Comparison of ENCODE assay signal across 35 cellular contexts in the genomic region with DNA sequence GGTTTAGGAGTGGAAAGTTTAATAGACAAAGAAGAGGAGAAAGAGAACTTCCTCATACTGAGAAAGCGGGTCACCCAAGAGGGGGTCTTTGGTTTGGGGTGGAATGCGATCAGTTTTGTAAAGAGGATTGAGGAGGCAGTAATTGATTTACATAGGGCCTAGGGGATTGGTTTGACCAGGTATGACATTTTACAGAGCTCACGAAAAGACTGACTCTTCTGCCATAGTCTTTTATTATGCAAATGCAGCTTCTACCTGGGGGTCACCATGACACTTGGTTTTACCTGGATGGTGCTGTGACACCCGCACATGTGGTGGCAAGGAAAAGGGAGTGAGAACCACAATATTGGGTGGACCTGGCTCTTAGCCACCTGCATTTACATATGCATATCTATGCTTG. TPM values are rescaled to one million over a fixed set of nuclear protein-coding genes. Genes with fewer than 3 reads are reported as not detected.
"Had no signal": no experiment of that assay in that cellular context is flagged by ENCODE, and none has a peak within 500 bp of the region (broad histone marks: within the 10 kb centered on the region; RNA-seq: fewer than 3 reads in every experiment).

No MANE protein-coding gene starts in this region.

- H3K27me3 Mint-ChIP-seq: activated CD4-positive, alpha-beta memory T cell treated with anti-CD3 and anti-CD28 coated beads for 36 hours; activated CD4-positive, alpha-beta T cell treated with anti-CD3 and anti-CD28 coated beads for 36 hours; activated naive CD8-positive, alpha-beta T cell; activated T-helper 17 cell treated with anti-CD3 and anti-CD28 coated beads, Interleukin-2, amount 50 U/mL, for 72 hours; T-helper 17 cell had no signal

- H3K27ac ChIP-seq: brain microvascular endothelial cell, coronary artery, foreskin keratinocyte, gastrocnemius medialis, heart left ventricle, WERI-Rb-1 had no signal

- DNase-seq: activated CD4-positive, alpha-beta memory T cell treated with anti-CD3 and anti-CD28 coated beads for 36 hours; activated CD4-positive, alpha-beta T cell treated with anti-CD3 and anti-CD28 coated beads for 36 hours; activated CD4-positive, alpha-beta T cell treated with anti-CD3 and anti-CD28 coated beads, Interleukin-2, amount 10 ng/mL, durations not matched to agents 24 days and 14 days; activated CD4-positive, CD25-positive, alpha-beta regulatory T cell; activated CD4-positive, CD25-positive, alpha-beta regulatory T cell treated with anti-CD3 and anti-CD28 coated beads, Interleukin-2, amount 50 U/mL, for 72 hours; activated CD8-positive, alpha-beta T cell treated with anti-CD3 and anti-CD28 coated beads, Interleukin-2, amount 10 ng/mL, durations not matched to agents 7 days and 5 days; activated effector memory CD4-positive, alpha-beta T cell treated with Interleukin-2 at 50 U/mL for 16 hours; activated gamma-delta T cell treated with Interleukin-2 at 50 U/mL for 16 hours; activated naive CD4-positive, alpha-beta T cell treated with anti-CD3 and anti-CD28 coated beads, Interleukin-2, amount 50 U/mL, for 16 hours; activated naive CD4-positive, alpha-beta T cell treated with Interleukin-2 at 50 U/mL for 16 hours; activated T-cell treated with anti-CD3 and anti-CD28 coated beads, Interleukin-2, amount 50 U/mL, for 4 hours; amniotic stem cell; anterior cingulate cortex; brain microvascular endothelial cell; effector CD8-positive, alpha-beta T cell; foreskin keratinocyte; gastrocnemius medialis; glutamatergic neuron; heart left ventricle; T-helper 1 cell; T-helper 17 cell; T1000; WERI-Rb-1 had no signal

- H3K27ac Mint-ChIP-seq: activated CD4-positive, alpha-beta memory T cell treated with anti-CD3 and anti-CD28 coated beads for 36 hours; activated CD4-positive, alpha-beta T cell treated with anti-CD3 and anti-CD28 coated beads for 36 hours; activated CD4-positive, alpha-beta T cell treated with anti-CD3 and anti-CD28 coated beads, Interleukin-2, amount 10 ng/mL, durations not matched to agents 24 days and 14 days; activated CD8-positive, alpha-beta T cell treated with anti-CD3 and anti-CD28 coated beads, Interleukin-2, amount 10 ng/mL, durations not matched to agents 7 days and 5 days; activated naive CD8-positive, alpha-beta T cell; activated T-helper 17 cell treated with anti-CD3 and anti-CD28 coated beads, Interleukin-2, amount 50 U/mL, for 72 hours; dendritic cell treated with granulocyte-macrophage colony-stimulating factor and Interleukin-4, amounts not matched to agents 40 ng/mL and 50 ng/mL, for 4 days; T-helper 17 cell; T-helper 2 cell treated with Interferon-gamma antibody and Interleukin-4, amounts not matched to agents 5 μg/mL and 100 μg/mL, for 36 hours had no signal

- ATAC-seq: activated CD4-positive, alpha-beta T cell treated with anti-CD3 and anti-CD28 coated beads for 36 hours; activated CD8-positive, alpha-beta T cell treated with anti-CD3 and anti-CD28 coated beads, Interleukin-2, amount 10 ng/mL, durations not matched to agents 7 days and 5 days; activated T-cell treated with anti-CD3 and anti-CD28 coated beads, Interleukin-2, amount 50 U/mL, for 4 hours; activated T-helper 17 cell treated with anti-CD3 and anti-CD28 coated beads, Interleukin-2, amount 50 U/mL, for 72 hours; esophagus mucosa; foreskin keratinocyte; gastrocnemius medialis; heart left ventricle; T-helper 17 cell had no signal

- H3K4me3 ChIP-seq: coronary artery, gastrocnemius medialis, heart left ventricle had no signal

- H3K27me3 ChIP-seq: gastrocnemius medialis, heart left ventricle had no signal

- H3K36me3 Mint-ChIP-seq: activated CD4-positive, alpha-beta memory T cell treated with anti-CD3 and anti-CD28 coated beads for 36 hours; activated naive CD8-positive, alpha-beta T cell had no signal

- H3K9me3 Mint-ChIP-seq: activated CD4-positive, alpha-beta memory T cell treated with anti-CD3 and anti-CD28 coated beads for 36 hours; activated CD4-positive, alpha-beta T cell treated with anti-CD3 and anti-CD28 coated beads, Interleukin-2, amount 10 ng/mL, durations not matched to agents 24 days and 14 days; activated T-cell treated with anti-CD3 and anti-CD28 coated beads, Interleukin-2, amount 50 U/mL, for 4 hours; activated T-helper 17 cell treated with anti-CD3 and anti-CD28 coated beads, Interleukin-2, amount 50 U/mL, for 72 hours; central memory CD8-positive, alpha-beta T cell; dendritic cell treated with granulocyte-macrophage colony-stimulating factor and Interleukin-4, amounts not matched to agents 40 ng/mL and 50 ng/mL, for 4 days; T-helper 2 cell treated with Interferon-gamma antibody and Interleukin-4, amounts not matched to agents 5 μg/mL and 100 μg/mL, for 36 hours had no signal

- H3K9me3 ChIP-seq: gastrocnemius medialis, heart left ventricle had no signal

- FAIRE-seq: astrocyte, bronchial epithelial cell had no signal

- H3K36me3 ChIP-seq: brain microvascular endothelial cell, gastrocnemius medialis, heart left ventricle, WERI-Rb-1 had no signal

- H3K4me1 Mint-ChIP-seq: activated CD4-positive, alpha-beta T cell treated with anti-CD3 and anti-CD28 coated beads, Interleukin-2, amount 10 ng/mL, durations not matched to agents 24 days and 14 days; activated T-helper 17 cell treated with anti-CD3 and anti-CD28 coated beads, Interleukin-2, amount 50 U/mL, for 72 hours; T-helper 17 cell had no signal

- H3K4me3 Mint-ChIP-seq: activated CD4-positive, alpha-beta memory T cell treated with anti-CD3 and anti-CD28 coated beads for 36 hours; activated CD4-positive, alpha-beta T cell treated with anti-CD3 and anti-CD28 coated beads for 36 hours; activated CD4-positive, alpha-beta T cell treated with anti-CD3 and anti-CD28 coated beads, Interleukin-2, amount 10 ng/mL, durations not matched to agents 24 days and 14 days; activated CD8-positive, alpha-beta T cell treated with anti-CD3 and anti-CD28 coated beads, Interleukin-2, amount 10 ng/mL, durations not matched to agents 7 days and 5 days; activated naive CD8-positive, alpha-beta T cell; activated T-cell treated with anti-CD3 and anti-CD28 coated beads, Interleukin-2, amount 50 U/mL, for 4 hours; activated T-helper 17 cell treated with anti-CD3 and anti-CD28 coated beads, Interleukin-2, amount 50 U/mL, for 72 hours; central memory CD8-positive, alpha-beta T cell; dendritic cell treated with granulocyte-macrophage colony-stimulating factor and Interleukin-4, amounts not matched to agents 40 ng/mL and 50 ng/mL, for 4 days; T-helper 17 cell; T-helper 2 cell treated with Interferon-gamma antibody and Interleukin-4, amounts not matched to agents 5 μg/mL and 100 μg/mL, for 36 hours had no signal

- H3K4me1 ChIP-seq: foreskin keratinocyte had no signal

RNA-seq across cellular contexts. Expression of a gene that starts 6.8 kb away (rescaled TPM):
- total RNA-seq: activated CD4-positive, alpha-beta T cell treated with anti-CD3 and anti-CD28 coated beads, Interleukin-2, amount 10 ng/mL, durations not matched to agents 24 days and 14 days; activated CD8-positive, alpha-beta memory T cell treated with anti-CD3 and anti-CD28 coated beads for 36 hours; activated CD8-positive, alpha-beta T cell treated with anti-CD3 and anti-CD28 coated beads, Interleukin-2, amount 10 ng/mL, durations not matched to agents 7 days and 5 days; activated T-cell treated with anti-CD3 and anti-CD28 coated beads, Interleukin-2, amount 50 U/mL, for 4 hours; bronchial epithelial cell; cardiac septum; epithelial cell of proximal tubule; esophagus mucosa; foreskin keratinocyte; heart left ventricle had no signal
- polyA plus RNA-seq: foreskin keratinocyte, heart left ventricle had no signal

RNA-seq across cellular contexts. Expression of a gene that starts 11.9 kb away (rescaled TPM):
- total RNA-seq: activated CD4-positive, alpha-beta T cell treated with anti-CD3 and anti-CD28 coated beads, Interleukin-2, amount 10 ng/mL, durations not matched to agents 24 days and 14 days; activated CD8-positive, alpha-beta memory T cell treated with anti-CD3 and anti-CD28 coated beads for 36 hours; activated CD8-positive, alpha-beta T cell treated with anti-CD3 and anti-CD28 coated beads, Interleukin-2, amount 10 ng/mL, durations not matched to agents 7 days and 5 days had no signal
